In the genomic region with DNA sequence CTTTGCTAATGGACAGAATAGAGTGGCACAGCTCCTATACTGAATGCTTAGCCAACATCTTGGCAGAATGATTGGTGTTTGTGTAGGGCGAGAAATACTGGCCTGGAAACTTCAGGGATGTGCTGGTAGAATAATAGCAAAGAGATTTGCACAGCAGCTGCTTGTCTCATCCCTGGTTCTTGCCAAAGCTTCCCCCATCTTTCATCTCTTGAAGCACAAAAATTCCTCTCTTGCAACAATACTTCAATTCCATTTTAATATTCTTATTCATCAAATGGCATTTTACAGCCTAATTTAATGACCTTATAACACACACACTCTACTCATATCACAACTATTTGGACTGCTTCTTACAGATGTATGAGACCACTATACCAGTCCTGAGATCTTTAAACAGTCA, we compare ENCODE assay signal across 32 cellular contexts. TPM values are rescaled to one million over a fixed set of nuclear protein-coding genes. Genes with fewer than 3 reads are reported as not detected.
"Had no signal": no experiment of that assay in that cellular context is flagged by ENCODE, and none has a peak within 500 bp of the region (broad histone marks: within the 10 kb centered on the region; RNA-seq: fewer than 3 reads in every experiment).

No MANE protein-coding gene starts in this region.

- H3K4me3 ChIP-seq: PC-9 had no signal

- H3K27ac ChIP-seq: KMS-11, PC-9, VCaP had no signal

- H3K9ac ChIP-seq: KMS-11 had no signal

- DNase-seq: activated B cell treated with CpG ODN at 0.5 μM for 24 hours; activated CD4-positive, alpha-beta memory T cell treated with anti-CD3 and anti-CD28 coated beads for 36 hours; activated CD4-positive, alpha-beta T cell treated with anti-CD3 and anti-CD28 coated beads for 4 hours; activated CD4-positive, alpha-beta T cell treated with anti-CD3 and anti-CD28 coated beads, Interleukin-2, amount 50 U/mL, for 1 hour; activated CD4-positive, CD25-positive, alpha-beta regulatory T cell treated with anti-CD3 and anti-CD28 coated beads, Interleukin-2, amount 50 U/mL, for 72 hours; activated CD8-positive, alpha-beta memory T cell treated with anti-CD3 and anti-CD28 coated beads, Interleukin-2, amount 50 U/mL, for 4 hours; activated gamma-delta T cell treated with Interleukin-2 at 50 U/mL for 16 hours; activated naive CD4-positive, alpha-beta T cell treated with anti-CD3 and anti-CD28 coated beads for 36 hours; activated T-cell treated with anti-CD3 and anti-CD28 coated beads for 4 hours; activated T-cell treated with anti-CD3 and anti-CD28 coated beads, Interleukin-2, amount 50 U/mL, for 4 hours; caudate nucleus; NCI-H1436 treated with DMSO at 0.1 percent for 48 hours; NCI-H1694 treated with DMSO at 0.1 percent for 48 hours; NCI-H2029; NCI-H2107; NCI-H2171; NCI-H524 treated with DMSO at 0.1 percent for 48 hours; NCI-H748 treated with DMSO at 0.1 percent for 48 hours; NK-92 treated with Interleukin-12 subunit alpha and Interleukin-12 subunit beta, amount 100 ng/mL, for 24 hours; PC-9; Right ventricle myocardium superior; SW 1271; T-helper 1 cell; T-helper 2 cell; T-helper 9 cell had no signal

RNA-seq across cellular contexts. Expression of a gene that starts 37.7 kb away (rescaled TPM):
- total RNA-seq: activated B cell treated with CpG ODN at 0.5 μM for 24 hours; activated CD4-positive, alpha-beta memory T cell treated with anti-CD3 and anti-CD28 coated beads for 36 hours; activated naive CD4-positive, alpha-beta T cell treated with anti-CD3 and anti-CD28 coated beads for 36 hours; activated naive CD4-positive, alpha-beta T cell treated with anti-CD3 and anti-CD28 coated beads, Interleukin-2, amount 50 U/mL, for 72 hours; activated T-cell treated with anti-CD3 and anti-CD28 coated beads, Interleukin-2, amount 50 U/mL, for 4 hours; activated T-helper 1 cell treated with anti-CD3 and anti-CD28 coated beads, Interleukin-12 subunit alpha, Interleukin-12 subunit beta, Interleukin-2, Interleukin-4 antibody, amounts not matched to agents 30 ng/mL and 10 ng/mL and 1 ng/mL, durations not matched to agents 14 hours and 24 hours and 36 hours; bronchial epithelial cell; LHCN-M2; OCI-LY7; PC-9; Right ventricle myocardium superior had no signal
